In the genomic region with DNA sequence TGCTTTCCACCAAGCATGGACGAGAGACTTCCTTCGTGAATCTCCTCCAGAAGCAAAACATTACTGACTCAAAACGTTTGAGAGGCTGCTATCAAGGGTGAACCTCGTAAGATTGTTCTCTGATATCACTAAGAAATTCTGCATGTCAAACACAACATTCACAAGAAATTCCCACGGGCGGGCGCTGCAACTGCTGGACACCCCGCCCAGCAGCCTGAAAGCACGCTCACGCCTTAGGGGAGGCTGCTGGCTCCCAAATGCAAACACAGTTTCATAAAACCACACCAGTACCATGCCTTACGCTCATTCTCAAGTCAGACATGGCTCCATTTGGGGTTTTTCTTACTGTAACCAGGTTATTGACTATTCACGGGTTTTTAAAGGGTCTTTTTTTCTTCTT, we compare ENCODE assay signal across 31 cellular contexts. TPM values are rescaled to one million over a fixed set of nuclear protein-coding genes. Genes with fewer than 3 reads are reported as not detected.
DNase-seq lines count a peak whose midpoint lies in the region; ATAC-seq, FAIRE-seq and TF ChIP-seq lines count a peak whose summit lies in the region.
"Had no signal": no experiment of that assay in that cellular context is flagged by ENCODE, and none has a peak within 500 bp of the region (broad histone marks: within the 10 kb centered on the region; RNA-seq: fewer than 3 reads in every experiment).

No MANE protein-coding gene starts in this region.

- no peaks in the 10 kb centered on the region for H3K27me3 ChIP-seq in CD4-positive, CD25-positive, alpha-beta regulatory T cell (ENCODE audit: control insufficient read depth, insufficient read depth, low read length)
- H3K27me3 ChIP-seq in OCI-LY1 (ENCODE audit: insufficient read depth, low read length) (no peaks in the 10 kb centered on the region), parathyroid adenoma (ENCODE audit: control insufficient read depth, insufficient read depth, low read length) (no peaks in the 10 kb centered on the region)
- H3K27me3 ChIP-seq: ascending aorta, neural progenitor cell, sigmoid colon, suprapubic skin had no signal

- H3K9me2 ChIP-seq in OCI-LY1 (ENCODE audit: low read depth, low read length), result no peaks in the 10 kb centered on the region

- H3K9ac ChIP-seq in OCI-LY1 (ENCODE audit: low read length) (no peak overlapping the region), parathyroid adenoma (no peak overlapping the region)
- H3K9ac ChIP-seq: neural progenitor cell had no signal

- FAIRE-seq in urothelium cell line (lab: Jason Lieb, UNC), result no peak
- FAIRE-seq: H54, HepG2 had no signal

- ATAC-seq in CD4-positive, CD25-positive, alpha-beta regulatory T cell (ENCODE audit: low read depth in 2 of 2), result no peak
- ATAC-seq: HepG2, mucosa of descending colon had no signal

- H3K4me1 ChIP-seq in CD4-positive, CD25-positive, alpha-beta regulatory T cell (ENCODE audit: control insufficient read depth, insufficient read depth, low read length, poor library complexity, severe bottlenecking), result peaks cover 38% of the 10 kb centered on the region
- peaks cover 91% of the 10 kb centered on the region for H3K4me1 ChIP-seq in OCI-LY1 (ENCODE audit: insufficient read depth, low read length, severe bottlenecking)
- peaks cover 46% of the 10 kb centered on the region for H3K4me1 ChIP-seq in parathyroid adenoma

- DNase-seq in CD4-positive, CD25-positive, alpha-beta regulatory T cell, result no peak
- DNase-seq in fibroblast of the aortic adventitia (ENCODE audit: low read depth), result peak; percentile 20
- no peak for DNase-seq in urothelium cell line (ENCODE audit: low spot score)
- DNase-seq in SIG-M5 (lab: John Stamatoyannopoulos, UW), result no peak
- no peak for DNase-seq in GF-D8 (lab: John Stamatoyannopoulos, UW)
- DNase-seq: activated CD4-positive, alpha-beta T cell treated with anti-CD3 and anti-CD28 coated beads, Interleukin-2, amount 50 U/mL, for 1 hour; activated effector memory CD4-positive, alpha-beta T cell treated with Interleukin-2 at 50 U/mL for 16 hours; activated naive CD8-positive, alpha-beta T cell treated with anti-CD3 and anti-CD28 coated beads for 36 hours; DMS53; Karpas-422; kidney glomerular epithelial cell; mucosa of descending colon; NCI-H1436 treated with DMSO at 0.1 percent for 48 hours; NCI-H2107; NCI-H446 treated with DMSO at 0.1 percent for 48 hours; OCI-M1; Right ventricle myocardium superior; sigmoid colon; stimulated activated CD4-positive, alpha-beta T cell treated with anti-CD3 and anti-CD28 coated beads, Interleukin-4, amount 100 ng/mL, for 4 hours; stimulated activated naive CD4-positive, alpha-beta T cell; T-helper 9 cell had no signal

- no peaks in the 10 kb centered on the region for H3K27me3 Mint-ChIP-seq in CD4-positive, CD25-positive, alpha-beta regulatory T cell
- H3K27me3 Mint-ChIP-seq: activated naive CD8-positive, alpha-beta T cell treated with anti-CD3 and anti-CD28 coated beads for 36 hours had no signal

- TF ChIP-seq CTCF in OCI-LY1 (IDR thresholded peaks at IDR 0.05; ENCODE audit: low read length) (no peak), fibroblast of the aortic adventitia (IDR thresholded peaks at IDR 0.05; ENCODE audit: insufficient read depth, low read length) (no peak), parathyroid adenoma (IDR thresholded peaks at IDR 0.05) (no peak)

- H3K4me1 Mint-ChIP-seq in CD4-positive, CD25-positive, alpha-beta regulatory T cell, result peaks cover 28 to 88% (median 53%) of the 10 kb centered on the region in 4 donors

- peaks cover 39% of the 10 kb centered on the region for H3K36me3 Mint-ChIP-seq in CD4-positive, CD25-positive, alpha-beta regulatory T cell
- H3K36me3 Mint-ChIP-seq: neural progenitor cell had no signal

- no peaks in the 10 kb centered on the region for H3K9me3 ChIP-seq in CD4-positive, CD25-positive, alpha-beta regulatory T cell (ENCODE audit: control insufficient read depth in 2 of 2, low read length in 2 of 2)
- no peaks in the 10 kb centered on the region for H3K9me3 ChIP-seq in OCI-LY1 (ENCODE audit: low read length)
- H3K9me3 ChIP-seq in parathyroid adenoma (ENCODE audit: control insufficient read depth, low read length), result no peaks in the 10 kb centered on the region
- H3K9me3 ChIP-seq: ascending aorta, mucosa of descending colon, sigmoid colon, suprapubic skin had no signal

- no peaks in the 10 kb centered on the region for H4K20me1 ChIP-seq in OCI-LY1 (ENCODE audit: insufficient read depth, low read length)

- H3K9me3 Mint-ChIP-seq in CD4-positive, CD25-positive, alpha-beta regulatory T cell, result peaks cover 0 to 1% (median 0%) of the 10 kb centered on the region in 7 donors
- H3K9me3 Mint-ChIP-seq: activated naive CD8-positive, alpha-beta T cell treated with anti-CD3 and anti-CD28 coated beads for 36 hours; neural progenitor cell had no signal

- peak overlapping the region; percentile 20 to 62 (median 20) for H3K27ac Mint-ChIP-seq in CD4-positive, CD25-positive, alpha-beta regulatory T cell
- H3K27ac Mint-ChIP-seq: activated naive CD8-positive, alpha-beta T cell treated with anti-CD3 and anti-CD28 coated beads for 36 hours; neural progenitor cell had no signal

- H3K4me3 ChIP-seq in CD4-positive, CD25-positive, alpha-beta regulatory T cell (ENCODE audit: low read depth, low read length), result no peak overlapping the region
- H3K4me3 ChIP-seq in OCI-LY1 (ENCODE audit: low read depth, low read length, poor library complexity, severe bottlenecking), result no peak overlapping the region
- no peak overlapping the region for H3K4me3 ChIP-seq in fibroblast of the aortic adventitia (ENCODE audit: low read depth, low read length)
- peak overlapping the region; percentile 30 for H3K4me3 ChIP-seq in parathyroid adenoma (ENCODE audit: low read depth, low read length)
- H3K4me3 ChIP-seq: ascending aorta, cardiac muscle cell, lung, mucosa of descending colon, neural progenitor cell, sigmoid colon, suprapubic skin had no signal

- H3F3A ChIP-seq in OCI-LY1 (ENCODE audit: insufficient read depth, low read length), result 0 out of 2 replicates have a peak, but pooled peaks cover 4% of the 10 kb centered on the region

- no peak overlapping the region for H2AFZ ChIP-seq in OCI-LY1 (ENCODE audit: low read length)
- no peak overlapping the region for H2AFZ ChIP-seq in parathyroid adenoma
- H2AFZ ChIP-seq: neural progenitor cell had no signal

- no peak overlapping the region for H3K27ac ChIP-seq in CD4-positive, CD25-positive, alpha-beta regulatory T cell (ENCODE audit: insufficient read depth, low read length, poor library complexity, severe bottlenecking)
- peak overlapping the region; percentile 40 for H3K27ac ChIP-seq in OCI-LY1 (ENCODE audit: low read depth, low read length, poor library complexity, severe bottlenecking)
- peak overlapping the region; percentile 52 for H3K27ac ChIP-seq in parathyroid adenoma
- H3K27ac ChIP-seq: ascending aorta, cardiac muscle cell, neural progenitor cell, suprapubic skin, VCaP had no signal

- H3K4me2 ChIP-seq in OCI-LY1 (ENCODE audit: low read length), result no peak overlapping the region
- peak overlapping the region; percentile 2 for H3K4me2 ChIP-seq in parathyroid adenoma (ENCODE audit: low read length)
- H3K4me2 ChIP-seq: neural progenitor cell had no signal

- 0 out of 2 replicates have a peak, but pooled peaks cover 4% of the 10 kb centered on the region for H3K79me2 ChIP-seq in OCI-LY1 (ENCODE audit: insufficient read depth, low read length)
- H3K79me2 ChIP-seq in parathyroid adenoma, result peaks cover 63% of the 10 kb centered on the region

- H3K36me3 ChIP-seq in CD4-positive, CD25-positive, alpha-beta regulatory T cell (ENCODE audit: control insufficient read depth, insufficient read depth, low read length), result peaks cover 44% of the 10 kb centered on the region
- H3K36me3 ChIP-seq in OCI-LY1 (ENCODE audit: insufficient read depth, low read length), result peaks cover 46% of the 10 kb centered on the region
- H3K36me3 ChIP-seq in parathyroid adenoma (ENCODE audit: control insufficient read depth, insufficient read depth, low read length), result no peaks in the 10 kb centered on the region
- H3K36me3 ChIP-seq: ascending aorta, cardiac muscle cell, neural progenitor cell, sigmoid colon had no signal

- H3K4me3 Mint-ChIP-seq in CD4-positive, CD25-positive, alpha-beta regulatory T cell, result peak overlapping the region in 1 of 4 donors; percentile 28
- H3K4me3 Mint-ChIP-seq: activated naive CD8-positive, alpha-beta T cell treated with anti-CD3 and anti-CD28 coated beads for 36 hours; neural progenitor cell had no signal

RNA-seq across cellular contexts. Expression of gene MBP, which starts 39.0 kb away (rescaled TPM):
- total RNA-seq in CD4-positive, CD25-positive, alpha-beta regulatory T cell, result 172 TPM
- polyA plus RNA-seq in CD4-positive, CD25-positive, alpha-beta regulatory T cell, result 100 to 1,000 TPM; 134 to 145 (median 141) TPM
- total RNA-seq in fibroblast of the aortic adventitia (ENCODE audit: low replicate concordance), result 25.8 and 54.1 TPM in 2 replicates
